ENCODE assay signal across 24 cellular contexts in genomic region chr13:73194310-73194709, GRCh38.
DNase-seq lines count a peak whose midpoint lies in the region; ATAC-seq and TF ChIP-seq lines count a peak whose summit lies in the region.
"Had no signal": no experiment of that assay in that cellular context is flagged by ENCODE, and none has a peak within 500 bp of the region (broad histone marks: within the 10 kb centered on the region; RNA-seq: fewer than 3 reads in every experiment).

No MANE protein-coding gene starts in this region.

- TF ChIP-seq EP300 in transverse colon (IDR thresholded peaks at IDR 0.05; ENCODE audit: low read depth), result no peak

- WGBS in body of pancreas, 2 donors, result 9 to 13% methylated on average over 4 of the region's 4 CpGs
- WGBS in transverse colon (ENCODE audit: low coverage in 1 of 2), 2 donors, result 38 to 54% methylated on average over 4 of the region's 4 CpGs

- peaks cover 29% of the 10 kb centered on the region for H3K4me1 ChIP-seq in body of pancreas
- no peaks in the 10 kb centered on the region for H3K4me1 ChIP-seq in left lung
- peaks cover 0 to 30% (median 11%) of the 10 kb centered on the region in 4 donors for H3K4me1 ChIP-seq in transverse colon
- H3K4me1 ChIP-seq: gastroesophageal sphincter, SJCRH30 had no signal

- CTCF ChIA-PET in HEK293T (lab: Yijun Ruan, JAX), result interaction anchor here (0.6 kb wide), 1 partner anchor 27 kb away, joined by 5 read pairs; no protein-coding TSS in a partner anchor

- H3K9me3 ChIP-seq in body of pancreas (no peaks in the 10 kb centered on the region), left lung (no peaks in the 10 kb centered on the region), transverse colon (no peaks in the 10 kb centered on the region)
- H3K9me3 ChIP-seq: gastroesophageal sphincter, SJCRH30 had no signal

- H3K27ac ChIP-seq in body of pancreas (peak overlapping the region; percentile 40 to 65 (median 46)), left lung (peak overlapping the region in 1 of 2 donors; percentile 37), transverse colon (peak overlapping the region; percentile 72 to 77 (median 74))
- H3K27ac ChIP-seq: gastroesophageal sphincter, SJCRH30 had no signal

- H3K4me3 ChIP-seq in body of pancreas (no peak overlapping the region), left lung (no peak overlapping the region), transverse colon (peak overlapping the region in 2 of 4 donors; percentile 11 to 31)
- H3K4me3 ChIP-seq: gastroesophageal sphincter, SJCRH30 had no signal

- H3K27me3 ChIP-seq in body of pancreas (no peaks in the 10 kb centered on the region), left lung (no peaks in the 10 kb centered on the region), transverse colon (no peaks in the 10 kb centered on the region)
- H3K27me3 ChIP-seq: gastroesophageal sphincter, SJCRH30 had no signal

- no peak for TF ChIP-seq POLR2A in body of pancreas (IDR thresholded peaks at IDR 0.05)
- peak; percentile 31 for TF ChIP-seq POLR2A in transverse colon (IDR thresholded peaks at IDR 0.05)

- in situ Hi-C loops in transverse colon (cut with MboI; ENCODE audit: low pct_ligation_motif_present in 1 of 4, low pct_unique_long_range_greater_than_20kb in 1 of 4, low sequenced_read_pairs in 3 of 4), result no loop called here

- H3K36me3 ChIP-seq in body of pancreas (replicated peaks in 1 of 2; ENCODE audit: insufficient read depth in 1 of 2, low read depth in 2 of 2), result no peaks in the 10 kb centered on the region
- H3K36me3 ChIP-seq in left lung, result no peaks in the 10 kb centered on the region
- no peaks in the 10 kb centered on the region for H3K36me3 ChIP-seq in transverse colon
- H3K36me3 ChIP-seq: gastroesophageal sphincter, SJCRH30 had no signal

- POLR2A ChIA-PET in HEK293T (lab: Yijun Ruan, JAX), result no interaction called here

- DNase-seq in NCI-H146 (lab: John Stamatoyannopoulos, UW) (peak; percentile 38), NCI-H146 treated with DMSO at 0.1 percent for 48 hours (lab: John Stamatoyannopoulos, UW; ENCODE audit: unreplicated experiment) (no peak), body of pancreas (peak in 2 of 4 donors; percentile 11 to 17), left lung (no peak), transverse colon (peak; percentile 46), HEK293T (ENCODE audit: extremely low spot score) (no peak), ecto neural progenitor cell (ENCODE audit: low spot score) (no peak)
- DNase-seq: 8988T; activated CD4-positive, CD25-positive, alpha-beta regulatory T cell treated with anti-CD3 and anti-CD28 coated beads, Interleukin-2, amount 50 U/mL, for 72 hours; activated CD8-positive, alpha-beta T cell treated with anti-CD3 and anti-CD28 coated beads for 36 hours; activated effector memory CD4-positive, alpha-beta T cell treated with anti-CD3 and anti-CD28 coated beads, Interleukin-2, amount 50 U/mL, for 16 hours; CD8-positive, alpha-beta T cell; DMS153; effector CD8-positive, alpha-beta T cell; hypothalamus; Karpas-422; left ventricle myocardium superior; NCI-H187 treated with DMSO at 0.1 percent for 48 hours; NCI-H226; posterior cingulate gyrus; SJCRH30 had no signal

- TF ChIP-seq CTCF in body of pancreas (IDR thresholded peaks at IDR 0.05) (no peak), left lung (IDR thresholded peaks at IDR 0.05) (no peak), transverse colon (IDR thresholded peaks at IDR 0.05) (no peak)

- ATAC-seq in body of pancreas (peak; percentile 90), left lung (peak; percentile 79), HG03175 (IDR thresholded peaks at IDR 0.05; ENCODE audit: unreplicated experiment) (no peak)
- ATAC-seq: activated CD8-positive, alpha-beta T cell treated with anti-CD3 and anti-CD28 coated beads for 36 hours; CD8-positive, alpha-beta T cell; gastroesophageal sphincter; left ventricle myocardium superior; sciatic nerve had no signal

- intact Hi-C loops in body of pancreas (cut with DNase I), result no loop called here
- intact Hi-C loops in left lung (cut with DNase I), result no loop called here
- intact Hi-C loops in transverse colon (cut with DNase I; ENCODE audit: low total_unique reads), result no loop called here

TF ChIP-seq in HEK293T, 16 proteins besides CTCF, POLR2A, EP300 and RAD21:
- TF ChIP-seq PKNOX1 (IDR thresholded peaks at IDR 0.05), result no peak

Comparison
In these comparisons a context has a peak if more than half of its experiments do, and no peak if none do; other contexts are left out.
1. DNase-seq: peak in NCI-H146 (single experiment) and transverse colon (single experiment); none in NCI-H146 treated with DMSO at 0.1 percent for 48 hours (single experiment), left lung (0 of 2), HEK293T (single experiment) and ecto neural progenitor cell (single experiment).